In genomic region chr6:159097256-159097655, GRCh38 we compare ENCODE assay signal across 15 cellular contexts. TPM values are rescaled to one million over a fixed set of nuclear protein-coding genes. Genes with fewer than 3 reads are reported as not detected.
A peak's percentile ranks its signal among the peaks of the same experiment; 100 is the strongest.
DNase-seq lines count a peak whose midpoint lies in the region; ATAC-seq and TF ChIP-seq lines count a peak whose summit lies in the region.
"Had no signal": no experiment of that assay in that cellular context is flagged by ENCODE, and none has a peak within 500 bp of the region (broad histone marks: within the 10 kb centered on the region; RNA-seq: fewer than 3 reads in every experiment).

No MANE protein-coding gene starts in this region.

- peaks cover 89% of the 10 kb centered on the region for H3K4me1 Mint-ChIP-seq in activated T-cell treated with anti-CD3 and anti-CD28 coated beads, Interleukin-2, amount 50 U/mL, for 24 hours (ENCODE audit: low read depth)
- peaks cover 48 to 49% of the 10 kb centered on the region in 2 donors for H3K4me1 Mint-ChIP-seq in natural killer cell treated with Interleukin-12 subunit alpha and Interleukin-12 subunit beta and Interleukin-15 and Interleukin-18, amount 100 ng/mL, for 72 hours (ENCODE audit: low read depth in 2 of 2)
- H3K4me1 Mint-ChIP-seq in stimulated activated naive B cell treated with anti-CD40 and anti-IgM and Interleukin-4, amounts not matched to agents 10 μg/mL and 1 μg/mL and 100 μg/mL, for 72 hours = peaks cover 71 to 86% of the 10 kb centered on the region in 2 donors

- no peaks in the 10 kb centered on the region for H3K9me3 Mint-ChIP-seq in activated T-cell treated with anti-CD3 and anti-CD28 coated beads, Interleukin-2, amount 50 U/mL, for 24 hours
- H3K9me3 Mint-ChIP-seq in natural killer cell treated with Interleukin-12 subunit alpha and Interleukin-12 subunit beta and Interleukin-15 and Interleukin-18, amount 100 ng/mL, for 72 hours = no peaks in the 10 kb centered on the region
- H3K9me3 Mint-ChIP-seq in stimulated activated naive B cell treated with anti-CD40 and anti-IgM and Interleukin-4, amounts not matched to agents 10 μg/mL and 1 μg/mL and 100 μg/mL, for 72 hours = no peaks in the 10 kb centered on the region

- no peak overlapping the region for H3K4me3 ChIP-seq in prostate gland
- H3K4me3 ChIP-seq: vagina had no signal

- H3K36me3 ChIP-seq in prostate gland = no peaks in the 10 kb centered on the region
- H3K36me3 ChIP-seq: vagina had no signal

- TF ChIP-seq POLR2A in prostate gland (IDR thresholded peaks at IDR 0.05) = no peak

- H3K27me3 ChIP-seq in prostate gland (replicated peaks; ENCODE audit: insufficient read depth) = no peaks in the 10 kb centered on the region
- H3K27me3 ChIP-seq: vagina had no signal

- H3K9me3 ChIP-seq in prostate gland = no peaks in the 10 kb centered on the region
- H3K9me3 ChIP-seq: vagina had no signal

- intact Hi-C loops in prostate gland (cut with DNase I) = no loop called here

- no peak for ATAC-seq in natural killer cell treated with Interleukin-12 subunit alpha and Interleukin-12 subunit beta and Interleukin-15 and Interleukin-18, amount 100 ng/mL, for 72 hours
- ATAC-seq in stimulated activated naive B cell treated with anti-CD40 and anti-IgM and Interleukin-4, amounts not matched to agents 10 μg/mL and 1 μg/mL and 100 μg/mL, for 72 hours (replicated peaks) = no peak

- DNase-seq in activated T-cell treated with anti-CD3 and anti-CD28 coated beads for 24 hours (ENCODE audit: low read depth) = peak; percentile 66
- DNase-seq in activated T-cell treated with anti-CD3 and anti-CD28 coated beads, Interleukin-2, amount 50 U/mL, for 1 hour = no peak
- DNase-seq in activated T-cell treated with anti-CD3 and anti-CD28 coated beads, Interleukin-2, amount 50 U/mL, for 24 hours = peak; percentile 75
- DNase-seq in natural killer cell treated with Interleukin-12 subunit alpha and Interleukin-12 subunit beta and Interleukin-15 and Interleukin-18, amount 100 ng/mL, for 72 hours (ENCODE audit: low spot score) = no peak
- DNase-seq in stimulated activated naive B cell treated with anti-CD40 and anti-IgM and Interleukin-4, amounts not matched to agents 10 μg/mL and 1 μg/mL and 100 μg/mL, for 72 hours = no peak
- DNase-seq in prostate gland (ENCODE audit: low spot score) = no peak
- DNase-seq in NCI-H2029 (lab: John Stamatoyannopoulos, UW) = no peak
- DNase-seq in foreskin melanocyte = no peak
- DNase-seq: DMS153, foreskin fibroblast, Kasumi-1, NCI-H187 treated with DMSO at 0.1 percent for 48 hours, Right ventricle myocardium superior had no signal

- peak overlapping the region; percentile 27 for H3K4me3 Mint-ChIP-seq in activated T-cell treated with anti-CD3 and anti-CD28 coated beads, Interleukin-2, amount 50 U/mL, for 24 hours
- no peak overlapping the region for H3K4me3 Mint-ChIP-seq in natural killer cell treated with Interleukin-12 subunit alpha and Interleukin-12 subunit beta and Interleukin-15 and Interleukin-18, amount 100 ng/mL, for 72 hours
- H3K4me3 Mint-ChIP-seq in stimulated activated naive B cell treated with anti-CD40 and anti-IgM and Interleukin-4, amounts not matched to agents 10 μg/mL and 1 μg/mL and 100 μg/mL, for 72 hours = peak overlapping the region in 1 of 2 donors; percentile 40

- H3K27ac ChIP-seq in prostate gland = no peak overlapping the region
- H3K27ac ChIP-seq: vagina, VCaP had no signal

- H3K27me3 Mint-ChIP-seq in activated T-cell treated with anti-CD3 and anti-CD28 coated beads, Interleukin-2, amount 50 U/mL, for 24 hours = no peaks in the 10 kb centered on the region
- peaks cover 0 to 2% of the 10 kb centered on the region in 2 donors for H3K27me3 Mint-ChIP-seq in natural killer cell treated with Interleukin-12 subunit alpha and Interleukin-12 subunit beta and Interleukin-15 and Interleukin-18, amount 100 ng/mL, for 72 hours
- no peaks in the 10 kb centered on the region for H3K27me3 Mint-ChIP-seq in stimulated activated naive B cell treated with anti-CD40 and anti-IgM and Interleukin-4, amounts not matched to agents 10 μg/mL and 1 μg/mL and 100 μg/mL, for 72 hours

- 95% methylated on average over 8 of the region's 8 CpGs for WGBS in prostate gland

- H3K27ac Mint-ChIP-seq in activated T-cell treated with anti-CD3 and anti-CD28 coated beads, Interleukin-2, amount 50 U/mL, for 24 hours = peak overlapping the region; percentile 95
- H3K27ac Mint-ChIP-seq in natural killer cell treated with Interleukin-12 subunit alpha and Interleukin-12 subunit beta and Interleukin-15 and Interleukin-18, amount 100 ng/mL, for 72 hours = peak overlapping the region; percentile 51 to 92
- peak overlapping the region; percentile 86 for H3K27ac Mint-ChIP-seq in stimulated activated naive B cell treated with anti-CD40 and anti-IgM and Interleukin-4, amounts not matched to agents 10 μg/mL and 1 μg/mL and 100 μg/mL, for 72 hours

- no peak for TF ChIP-seq CTCF in prostate gland (IDR thresholded peaks at IDR 0.05)

- H3K4me1 ChIP-seq in prostate gland (replicated peaks) = no peaks in the 10 kb centered on the region
- H3K4me1 ChIP-seq: vagina had no signal

- no peaks in the 10 kb centered on the region for H3K36me3 Mint-ChIP-seq in activated T-cell treated with anti-CD3 and anti-CD28 coated beads, Interleukin-2, amount 50 U/mL, for 24 hours (ENCODE audit: low read depth)
- H3K36me3 Mint-ChIP-seq in natural killer cell treated with Interleukin-12 subunit alpha and Interleukin-12 subunit beta and Interleukin-15 and Interleukin-18, amount 100 ng/mL, for 72 hours = no peaks in the 10 kb centered on the region
- H3K36me3 Mint-ChIP-seq in stimulated activated naive B cell treated with anti-CD40 and anti-IgM and Interleukin-4, amounts not matched to agents 10 μg/mL and 1 μg/mL and 100 μg/mL, for 72 hours = peaks cover 0 to 4% of the 10 kb centered on the region in 2 donors

RNA-seq across cellular contexts. Expression of gene TAGAP, which starts 52.5 kb away (rescaled TPM):
- 10 to 100 TPM; 39.6 to 46.8 TPM for total RNA-seq in natural killer cell treated with Interleukin-12 subunit alpha and Interleukin-12 subunit beta and Interleukin-15 and Interleukin-18, amount 100 ng/mL, for 72 hours
- 1 to 10 TPM; 2.6 to 4.8 TPM for total RNA-seq in prostate gland

Comparison
In these comparisons a context has a peak if more than half of its experiments do, and no peak if none do; other contexts are left out.
1. DNase-seq: peak in activated T-cell treated with anti-CD3 and anti-CD28 coated beads for 24 hours (single experiment) and activated T-cell treated with anti-CD3 and anti-CD28 coated beads, Interleukin-2, amount 50 U/mL, for 24 hours (single experiment); none in activated T-cell treated with anti-CD3 and anti-CD28 coated beads, Interleukin-2, amount 50 U/mL, for 1 hour (single experiment), natural killer cell treated with Interleukin-12 subunit alpha and Interleukin-12 subunit beta and Interleukin-15 and Interleukin-18, amount 100 ng/mL, for 72 hours (single experiment), stimulated activated naive B cell treated with anti-CD40 and anti-IgM and Interleukin-4, amounts not matched to agents 10 μg/mL and 1 μg/mL and 100 μg/mL, for 72 hours (single experiment), prostate gland (single experiment), NCI-H2029 (single experiment) and foreskin melanocyte (single experiment).
2. RNA of gene TAGAP, which starts 52.5 kb away (total RNA-seq): 39.6 to 46.8 TPM in natural killer cell treated with Interleukin-12 subunit alpha and Interleukin-12 subunit beta and Interleukin-15 and Interleukin-18, amount 100 ng/mL, for 72 hours; 2.6 to 4.8 TPM in prostate gland; every median in the first group is over 4 times any median in the second.
3. Peak in every context shown above with its lines, with median percentiles within 50 percentile points of each other: H3K27ac Mint-ChIP-seq.